In the genomic region with DNA sequence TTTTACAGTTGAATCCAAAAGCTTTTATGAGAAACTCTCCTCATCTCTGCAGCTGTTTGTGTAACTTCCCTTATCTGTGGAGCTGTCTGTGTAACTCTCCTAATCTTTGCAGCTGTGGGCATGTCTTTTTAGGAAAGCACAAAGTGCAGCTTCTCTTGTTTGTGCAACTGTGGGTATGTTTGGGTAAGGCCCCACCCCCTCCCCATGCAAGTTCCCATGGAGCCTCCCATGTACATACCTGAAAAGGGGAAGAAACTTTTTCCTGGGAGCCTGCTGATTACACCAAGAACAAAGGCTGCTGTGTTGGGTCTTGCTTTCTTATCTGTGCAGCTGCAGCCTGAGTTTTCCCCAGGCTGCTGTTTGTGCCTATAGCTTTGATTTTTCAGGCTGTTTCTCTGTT, we compare ENCODE assay signal across 1 cellular context.
TF ChIP-seq lines count a peak whose summit lies in the region.

No MANE protein-coding gene starts in this region.

TF ChIP-seq in H1, 55 proteins besides CTCF, POLR2A, EP300 and RAD21:
- TF ChIP-seq CREB1 (IDR thresholded peaks at IDR 0.05) = no peak
- TF ChIP-seq HDAC2 (IDR thresholded peaks at IDR 0.05; ENCODE audit: borderline replicate concordance in 1 of 2, low read depth in 2 of 2, low read length in 2 of 2) = no peak
- TF ChIP-seq, protein P1, sequence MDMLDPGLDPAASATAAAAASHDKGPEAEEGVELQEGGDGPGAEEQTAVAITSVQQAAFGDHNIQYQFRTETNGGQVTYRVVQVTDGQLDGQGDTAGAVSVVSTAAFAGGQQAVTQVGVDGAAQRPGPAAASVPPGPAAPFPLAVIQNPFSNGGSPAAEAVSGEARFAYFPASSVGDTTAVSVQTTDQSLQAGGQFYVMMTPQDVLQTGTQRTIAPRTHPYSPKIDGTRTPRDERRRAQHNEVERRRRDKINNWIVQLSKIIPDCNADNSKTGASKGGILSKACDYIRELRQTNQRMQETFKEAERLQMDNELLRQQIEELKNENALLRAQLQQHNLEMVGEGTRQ (IDR thresholded peaks at IDR 0.05; ENCODE audit: low read length) = no peak
- no peak for TF ChIP-seq NANOG (IDR thresholded peaks at IDR 0.05; ENCODE audit: insufficient read depth, low read depth, low read length, poor library complexity, severe bottlenecking)
- TF ChIP-seq PHF8 (conservative IDR thresholded peaks at IDR 0.05; ENCODE audit: low read depth, low read length) = no peak
- TF ChIP-seq GABPA (IDR thresholded peaks at IDR 0.05; ENCODE audit: borderline replicate concordance, insufficient read depth, low read length) = no peak
- TF ChIP-seq EGR1 (IDR thresholded peaks at IDR 0.05; ENCODE audit: borderline replicate concordance, low read depth, low read length) = no peak
- no peak for TF ChIP-seq SIRT6 (IDR thresholded peaks at IDR 0.05; ENCODE audit: low read length)
- no peak for TF ChIP-seq SAP30 (IDR thresholded peaks at IDR 0.05; ENCODE audit: insufficient read depth, insufficient replicate concordance, low read length)
- no peak for TF ChIP-seq ATF2 (IDR thresholded peaks at IDR 0.05; ENCODE audit: low read length)
- no peak for TF ChIP-seq ATF3 (IDR thresholded peaks at IDR 0.05; ENCODE audit: insufficient read depth, low read depth, low read length)
- TF ChIP-seq POU5F1 (IDR thresholded peaks at IDR 0.05; ENCODE audit: low read depth, low read length) = no peak
- no peak for TF ChIP-seq CEBPB (IDR thresholded peaks at IDR 0.05; ENCODE audit: low read depth, low read length)
- TF ChIP-seq ZNF274 (IDR thresholded peaks at IDR 0.05; ENCODE audit: borderline replicate concordance, extremely low read depth, low read length) = no peak
- TF ChIP-seq SIX5 (IDR thresholded peaks at IDR 0.05; ENCODE audit: low read depth, low read length) = no peak
- TF ChIP-seq BACH1 (IDR thresholded peaks at IDR 0.05; ENCODE audit: low read length) = no peak
- no peak for TF ChIP-seq RNF2 (IDR thresholded peaks at IDR 0.05; ENCODE audit: borderline replicate concordance, low read depth, low read length, missing control alignments, poor library complexity, severe bottlenecking)
